Comparison of ENCODE assay signal across 10 cellular contexts in the genomic region with DNA sequence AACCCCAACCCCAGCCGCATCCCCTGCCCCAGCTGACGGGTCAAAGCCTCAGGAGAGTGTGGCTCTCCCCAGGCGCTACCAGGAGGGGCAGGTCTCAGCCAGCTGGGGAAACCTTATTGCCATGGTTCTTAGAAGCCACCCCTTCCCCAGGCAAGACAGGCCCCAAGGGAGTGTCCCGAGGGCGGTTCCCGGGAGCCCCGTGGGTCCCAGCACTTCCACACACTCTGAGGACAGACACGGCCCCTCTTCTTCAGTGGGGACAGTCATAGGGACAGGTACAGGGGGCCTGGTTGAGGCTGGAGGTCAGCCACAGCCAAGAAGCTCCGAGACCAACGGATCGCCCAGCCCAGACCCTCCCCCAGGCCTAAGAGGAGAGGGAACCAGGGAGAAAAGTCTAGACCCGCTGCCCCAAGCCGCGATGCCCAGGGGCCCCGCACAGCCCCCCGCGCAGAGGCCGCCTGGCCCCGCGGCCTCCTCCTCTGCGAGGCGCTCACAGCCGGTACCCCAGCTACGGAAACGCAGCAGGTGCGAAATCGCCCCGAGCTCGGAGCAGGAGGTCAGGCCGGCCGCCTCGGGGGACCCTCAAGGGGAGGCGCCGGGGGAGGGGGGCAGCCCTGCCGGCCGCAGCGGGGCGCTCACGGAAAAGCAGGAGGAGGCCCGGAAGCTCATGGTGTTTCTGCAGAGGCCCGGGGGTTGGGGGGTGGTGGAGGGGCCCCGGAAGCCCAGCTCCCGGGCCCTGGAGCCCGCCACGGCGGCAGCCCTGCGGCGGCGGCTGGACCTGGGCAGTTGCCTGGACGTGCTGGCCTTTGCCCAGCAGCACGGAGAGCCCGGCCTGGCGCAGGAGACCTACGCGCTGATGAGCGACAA. TPM values are rescaled to one million over a fixed set of nuclear protein-coding genes. Genes with fewer than 3 reads are reported as not detected.
DNase-seq lines count a peak whose midpoint lies in the region; ATAC-seq, FAIRE-seq and TF ChIP-seq lines count a peak whose summit lies in the region.
"Had no signal": no experiment of that assay in that cellular context is flagged by ENCODE, and none has a peak within 500 bp of the region (broad histone marks: within the 10 kb centered on the region; RNA-seq: fewer than 3 reads in every experiment).

No MANE protein-coding gene starts in this region.

- FAIRE-seq in HepG2 (lab: Jason Lieb, UNC) (no peak), RCC 7860 (lab: Jason Lieb, UNC) (no peak)

- H2AFZ ChIP-seq in HepG2 (ENCODE audit: low read length) = no peak overlapping the region

- POLR2A ChIA-PET in HepG2 (lab: Yijun Ruan, JAX) = interaction anchor here (0.6 to 4.2 kb wide), 5 partner anchors 9 to 656 kb away, joined by 3 to 34 read pairs (median 8); a partner anchor contains a TSS

- H3K36me3 ChIP-seq in HepG2 (replicated peaks in 1 of 2; ENCODE audit: control insufficient read depth in 1 of 2, insufficient read depth in 2 of 2, low read length in 2 of 2) (no peaks in the 10 kb centered on the region), upper lobe of left lung (no peaks in the 10 kb centered on the region)

- 88% methylated on average over 24 of the region's 56 CpGs for WGBS in HepG2 (ENCODE audit: low lambda C conversion rate)
- WGBS in upper lobe of left lung, 2 donors = 0% methylated on average over 4 of the region's 56 CpGs; no CpG with 5 or more reads in 1 of the 2 donors

- in situ Hi-C loops in HepG2 (cut with HindIII; ENCODE audit: extremely low pct_ligation_motif_present, low pct_unique_long_range_greater_than_20kb) = no loop called here

- TF ChIP-seq CTCF in HepG2 (CRISPR knock-in tag; IDR thresholded peaks at IDR 0.05) (no peak), upper lobe of left lung (IDR thresholded peaks at IDR 0.05) (peak in 2 of 6 experiments; percentile 6 to 12)

- intact Hi-C loops in activated T-helper 1 cell treated with anti-CD3 and anti-CD28 coated beads, Interleukin-12 subunit alpha, Interleukin-12 subunit beta, Interleukin-2, Interleukin-4 antibody, amounts not matched to agents 30 ng/mL and 10 ng/mL and 1 ng/mL, durations not matched to agents 14 hours and 24 hours and 36 hours (cut with micrococcal nuclease) = loop anchor here (1.0 kb wide), 2 partner anchors 9 to 14 kb away; a partner anchor contains a TSS
- intact Hi-C loops in HepG2 (cut with micrococcal nuclease; ENCODE audit: unreplicated experiment) = no loop called here

- H3K4me2 ChIP-seq in HepG2 (ENCODE audit: low read depth, low read length) = no peak overlapping the region

- no TSS peak for BruUV-seq in HepG2 (replicated peaks; lab: Mats Ljungman, UMichigan)

- peaks cover 3 to 30% of the 10 kb centered on the region in 2 experiments for H3K27me3 ChIP-seq in HepG2 (ENCODE audit: control insufficient read depth in 1 of 2, insufficient read depth in 2 of 2, low read length in 2 of 2)
- peaks cover 0 to 29% (median 9%) of the 10 kb centered on the region in 4 donors for H3K27me3 ChIP-seq in upper lobe of left lung

- peak overlapping the region; percentile 82 for H3K27ac Mint-ChIP-seq in activated T-helper 1 cell treated with anti-CD3 and anti-CD28 coated beads, Interleukin-12 subunit alpha, Interleukin-12 subunit beta, Interleukin-2, Interleukin-4 antibody, amounts not matched to agents 30 ng/mL and 10 ng/mL and 1 ng/mL, durations not matched to agents 14 hours and 24 hours and 36 hours

- peak overlapping the region; percentile 77 for H3K4me3 Mint-ChIP-seq in activated T-helper 1 cell treated with anti-CD3 and anti-CD28 coated beads, Interleukin-12 subunit alpha, Interleukin-12 subunit beta, Interleukin-2, Interleukin-4 antibody, amounts not matched to agents 30 ng/mL and 10 ng/mL and 1 ng/mL, durations not matched to agents 14 hours and 24 hours and 36 hours

- H3K9me3 Mint-ChIP-seq in activated T-helper 1 cell treated with anti-CD3 and anti-CD28 coated beads, Interleukin-12 subunit alpha, Interleukin-12 subunit beta, Interleukin-2, Interleukin-4 antibody, amounts not matched to agents 30 ng/mL and 10 ng/mL and 1 ng/mL, durations not matched to agents 14 hours and 24 hours and 36 hours = no peaks in the 10 kb centered on the region

- DNase-seq in activated T-cell treated with anti-CD3 and anti-CD28 coated beads for 1 hour (ENCODE audit: low read depth) = peak; percentile 52
- DNase-seq in activated T-cell treated with anti-CD3 and anti-CD28 coated beads for 4 hours = no peak
- peak; percentile 51 for DNase-seq in activated T-helper 1 cell treated with anti-CD3 and anti-CD28 coated beads, Interleukin-12 subunit alpha, Interleukin-12 subunit beta, Interleukin-2, Interleukin-4 antibody, amounts not matched to agents 30 ng/mL and 10 ng/mL and 1 ng/mL, durations not matched to agents 14 hours and 24 hours and 36 hours (ENCODE audit: low spot score)
- no peak for DNase-seq in HepG2 (ENCODE audit: low spot score)
- DNase-seq in upper lobe of left lung = peak in 1 of 2 donors; percentile 89
- no peak for DNase-seq in RCC 7860 (ENCODE audit: low spot score)
- no peak for DNase-seq in DMS 273 treated with DMSO at 0.1 percent for 48 hours (lab: John Stamatoyannopoulos, UW)
- DNase-seq: GOT3, NCI-H1048 had no signal

- H3K9me3 ChIP-seq in HepG2 (ENCODE audit: low read length) = no peaks in the 10 kb centered on the region
- no peaks in the 10 kb centered on the region for H3K9me3 ChIP-seq in upper lobe of left lung

- H3K27ac ChIP-seq in HepG2 (ENCODE audit: extremely low read length, insufficient read depth, low read length) (no peak overlapping the region), upper lobe of left lung (peak overlapping the region; percentile 22 to 59 (median 40))

- no peak for TF ChIP-seq RAD21 in HepG2 (CRISPR knock-in tag; IDR thresholded peaks at IDR 0.05)

- no peaks in the 10 kb centered on the region for H4K20me1 ChIP-seq in HepG2 (ENCODE audit: insufficient read depth, low read length)

- no peaks in the 10 kb centered on the region for H3K79me2 ChIP-seq in HepG2 (ENCODE audit: insufficient read depth, low read length)

- TF ChIP-seq EP300 in HepG2 (IDR thresholded peaks at IDR 0.05; ENCODE audit: low read depth in 2 of 2, low read length in 2 of 2) = no peak
- TF ChIP-seq EP300 in HepG2 (CRISPR knock-in tag; IDR thresholded peaks at IDR 0.05; ENCODE audit: borderline replicate concordance) = no peak
- no peak for TF ChIP-seq EP300 in upper lobe of left lung (IDR thresholded peaks at IDR 0.05)

- peaks cover 29% of the 10 kb centered on the region for H3K4me1 Mint-ChIP-seq in activated T-helper 1 cell treated with anti-CD3 and anti-CD28 coated beads, Interleukin-12 subunit alpha, Interleukin-12 subunit beta, Interleukin-2, Interleukin-4 antibody, amounts not matched to agents 30 ng/mL and 10 ng/mL and 1 ng/mL, durations not matched to agents 14 hours and 24 hours and 36 hours (ENCODE audit: low read depth)

- H3K4me3 ChIP-seq in HepG2 (replicated peaks in 1 of 3; ENCODE audit: insufficient read depth in 1 of 3, low read depth in 2 of 3, low read length in 3 of 3) (no peak overlapping the region), upper lobe of left lung (peak overlapping the region in 3 of 4 donors; percentile 27 to 45 (median 41))

- TF ChIP-seq POLR2A in HepG2 (IDR thresholded peaks at IDR 0.05; ENCODE audit: insufficient read depth in 1 of 2, low read depth in 2 of 2, low read length in 2 of 2) = no peak
- TF ChIP-seq POLR2A in upper lobe of left lung (IDR thresholded peaks at IDR 0.05) = no peak

- H3K4me1 ChIP-seq in HepG2 (ENCODE audit: insufficient read depth, low read length) = peaks cover 24% of the 10 kb centered on the region
- peaks cover 22 to 50% (median 35%) of the 10 kb centered on the region in 4 donors for H3K4me1 ChIP-seq in upper lobe of left lung

- no peaks in the 10 kb centered on the region for H3K27me3 Mint-ChIP-seq in activated T-helper 1 cell treated with anti-CD3 and anti-CD28 coated beads, Interleukin-12 subunit alpha, Interleukin-12 subunit beta, Interleukin-2, Interleukin-4 antibody, amounts not matched to agents 30 ng/mL and 10 ng/mL and 1 ng/mL, durations not matched to agents 14 hours and 24 hours and 36 hours (ENCODE audit: insufficient read depth)

- no peaks in the 10 kb centered on the region for H3K36me3 Mint-ChIP-seq in activated T-helper 1 cell treated with anti-CD3 and anti-CD28 coated beads, Interleukin-12 subunit alpha, Interleukin-12 subunit beta, Interleukin-2, Interleukin-4 antibody, amounts not matched to agents 30 ng/mL and 10 ng/mL and 1 ng/mL, durations not matched to agents 14 hours and 24 hours and 36 hours (ENCODE audit: low read depth)

- CTCF ChIA-PET in HepG2 (lab: Yijun Ruan, JAX; ENCODE audit: low intra/inter-chr PET ratio, low total read pairs) = no interaction called here

- ATAC-seq in HepG2 (no peak), upper lobe of left lung (ENCODE audit: low FRiP score in 2 of 2) (no peak), HG02642 (IDR thresholded peaks at IDR 0.05; ENCODE audit: poor library complexity, unreplicated experiment) (no peak)

- H3K9ac ChIP-seq in HepG2 (ENCODE audit: insufficient read depth, low read depth, low read length) = no peak overlapping the region

RNA-seq across cellular contexts. Expression of a gene that starts 2.6 kb away (rescaled TPM):
- 5.5 TPM in 2 replicates for total RNA-seq in activated T-helper 1 cell treated with anti-CD3 and anti-CD28 coated beads, Interleukin-12 subunit alpha, Interleukin-12 subunit beta, Interleukin-2, Interleukin-4 antibody, amounts not matched to agents 30 ng/mL and 10 ng/mL and 1 ng/mL, durations not matched to agents 14 hours and 24 hours and 36 hours
- total RNA-seq in HepG2 (2016; rRNA removed; fragmentation: Illumina TruSeq; extraction: Trizol) (not detected in 2 replicates), upper lobe of left lung (1 to 10 TPM in 2 of 6 donors, under 1 TPM in 2, not detected in 2; 0.39 to 1.5 (median 0.81) TPM)
- total RNA-seq in HepG2 (2016; cell fraction: cytosol; rRNA removed; fragmentation: Illumina TruSeq; extraction: Trizol; ENCODE audit: low read depth) = not detected in 2 replicates
- not detected in 2 replicates for total RNA-seq in HepG2 (2016; cell fraction: insoluble cytoplasmic fraction; rRNA removed; fragmentation: Illumina TruSeq; extraction: Trizol)
- total RNA-seq in HepG2 (2016; cell fraction: membrane; rRNA removed; fragmentation: Illumina TruSeq; extraction: Trizol) = not detected in 2 replicates
- total RNA-seq in HepG2 (2016; cell fraction: nucleus; rRNA removed; fragmentation: Illumina TruSeq; extraction: Trizol) = not detected in 2 replicates
- 0.11 and 0.17 TPM in 2 replicates for polyA plus RNA-seq in HepG2 (2011; rRNA removed)
- 0.09 TPM in 2 replicates for polyA plus RNA-seq in HepG2 (2011; cell fraction: cytosol; rRNA removed)
- polyA plus RNA-seq in HepG2 (2011; cell fraction: nucleus; rRNA removed) = 0.68 and 0.81 TPM in 2 replicates
- polyA plus RNA-seq in HepG2 (2012) = 0.12 and 0.47 TPM in 2 replicates
- 0.03 TPM in 1 of 2 replicates, not detected in the other for polyA plus RNA-seq in HepG2 (2016; cell fraction: cytosol; fragmentation: Illumina TruSeq; extraction: Trizol; ENCODE audit: low read depth)
- polyA plus RNA-seq in HepG2 (2016; cell fraction: insoluble cytoplasmic fraction; fragmentation: Illumina TruSeq; extraction: Trizol; ENCODE audit: low read depth) = not detected in 2 replicates
- polyA plus RNA-seq in HepG2 (2016; cell fraction: membrane; fragmentation: Illumina TruSeq; extraction: Trizol; ENCODE audit: low read depth) = not detected in 2 replicates
- 0.09 TPM in 1 of 2 replicates, not detected in the other for polyA plus RNA-seq in HepG2 (2016; cell fraction: nucleus; fragmentation: Illumina TruSeq; extraction: Trizol; ENCODE audit: insufficient read depth, low read depth)
- polyA minus RNA-seq in HepG2 (2011; rRNA and poly(A)+ RNA removed; ENCODE audit: low replicate concordance) = 0.24 and 1.1 TPM in 2 replicates
- 0.26 and 0.49 TPM in 2 replicates for polyA minus RNA-seq in HepG2 (2011; cell fraction: cytosol; rRNA and poly(A)+ RNA removed)
- 0.13 and 0.50 TPM in 2 replicates for polyA minus RNA-seq in HepG2 (2011; cell fraction: nucleus; rRNA and poly(A)+ RNA removed)

RNA-seq across cellular contexts. Expression of a gene that starts 14.4 kb away (rescaled TPM):
- 0.83 TPM in 1 of 2 replicates, not detected in the other for total RNA-seq in activated T-helper 1 cell treated with anti-CD3 and anti-CD28 coated beads, Interleukin-12 subunit alpha, Interleukin-12 subunit beta, Interleukin-2, Interleukin-4 antibody, amounts not matched to agents 30 ng/mL and 10 ng/mL and 1 ng/mL, durations not matched to agents 14 hours and 24 hours and 36 hours
- not detected in 2 replicates for total RNA-seq in HepG2 (2016; rRNA removed; fragmentation: Illumina TruSeq; extraction: Trizol)
- not detected in 2 replicates for total RNA-seq in HepG2 (2016; cell fraction: cytosol; rRNA removed; fragmentation: Illumina TruSeq; extraction: Trizol; ENCODE audit: low read depth)
- not detected in 2 replicates for total RNA-seq in HepG2 (2016; cell fraction: insoluble cytoplasmic fraction; rRNA removed; fragmentation: Illumina TruSeq; extraction: Trizol)
- not detected in 2 replicates for total RNA-seq in HepG2 (2016; cell fraction: membrane; rRNA removed; fragmentation: Illumina TruSeq; extraction: Trizol)
- not detected in 2 replicates for total RNA-seq in HepG2 (2016; cell fraction: nucleus; rRNA removed; fragmentation: Illumina TruSeq; extraction: Trizol)
- polyA plus RNA-seq in HepG2 (2011; rRNA removed) = 0.29 TPM in 1 of 2 replicates, not detected in the other
- polyA plus RNA-seq in HepG2 (2011; cell fraction: cytosol; rRNA removed) = 0.27 TPM in 1 of 2 replicates, not detected in the other
- not detected in 2 replicates for polyA plus RNA-seq in HepG2 (2011; cell fraction: nucleus; rRNA removed)
- polyA plus RNA-seq in HepG2 (2012) = not detected in 2 replicates
- polyA plus RNA-seq in HepG2 (2016; cell fraction: cytosol; fragmentation: Illumina TruSeq; extraction: Trizol; ENCODE audit: low read depth) = not detected in 2 replicates
- polyA plus RNA-seq in HepG2 (2016; cell fraction: insoluble cytoplasmic fraction; fragmentation: Illumina TruSeq; extraction: Trizol; ENCODE audit: low read depth) = not detected in 2 replicates
- not detected in 2 replicates for polyA plus RNA-seq in HepG2 (2016; cell fraction: membrane; fragmentation: Illumina TruSeq; extraction: Trizol; ENCODE audit: low read depth)
- polyA plus RNA-seq in HepG2 (2016; cell fraction: nucleus; fragmentation: Illumina TruSeq; extraction: Trizol; ENCODE audit: insufficient read depth, low read depth) = not detected in 2 replicates
- not detected in 2 replicates for polyA minus RNA-seq in HepG2 (2011; rRNA and poly(A)+ RNA removed; ENCODE audit: low replicate concordance)
- not detected in 2 replicates for polyA minus RNA-seq in HepG2 (2011; cell fraction: cytosol; rRNA and poly(A)+ RNA removed)
- polyA minus RNA-seq in HepG2 (2011; cell fraction: nucleus; rRNA and poly(A)+ RNA removed) = not detected in 2 replicates
- 1 to 10 TPM in 1 of 6 donors, not detected in 5; 3.4 TPM for total RNA-seq in upper lobe of left lung

RNA-seq across cellular contexts. Expression of a gene that starts 18.5 kb away (rescaled TPM):
- total RNA-seq in activated T-helper 1 cell treated with anti-CD3 and anti-CD28 coated beads, Interleukin-12 subunit alpha, Interleukin-12 subunit beta, Interleukin-2, Interleukin-4 antibody, amounts not matched to agents 30 ng/mL and 10 ng/mL and 1 ng/mL, durations not matched to agents 14 hours and 24 hours and 36 hours = 57.2 and 59.9 TPM in 2 replicates
- total RNA-seq in HepG2 (2016; rRNA removed; fragmentation: Illumina TruSeq; extraction: Trizol) (2.3 and 3.9 TPM in 2 replicates), upper lobe of left lung (100 to 1,000 TPM; 162 to 346 (median 248) TPM)
- 1.0 and 1.1 TPM in 2 replicates for total RNA-seq in HepG2 (2016; cell fraction: cytosol; rRNA removed; fragmentation: Illumina TruSeq; extraction: Trizol; ENCODE audit: low read depth)
- 2.2 and 3.5 TPM in 2 replicates for total RNA-seq in HepG2 (2016; cell fraction: insoluble cytoplasmic fraction; rRNA removed; fragmentation: Illumina TruSeq; extraction: Trizol)
- 1.8 TPM in 2 replicates for total RNA-seq in HepG2 (2016; cell fraction: membrane; rRNA removed; fragmentation: Illumina TruSeq; extraction: Trizol)
- total RNA-seq in HepG2 (2016; cell fraction: nucleus; rRNA removed; fragmentation: Illumina TruSeq; extraction: Trizol) = 1.9 and 3.1 TPM in 2 replicates
- 4.3 and 7.5 TPM in 2 replicates for polyA plus RNA-seq in HepG2 (2011; rRNA removed)
- polyA plus RNA-seq in HepG2 (2011; cell fraction: cytosol; rRNA removed) = 4.9 and 6.1 TPM in 2 replicates
- 37.1 and 45.0 TPM in 2 replicates for polyA plus RNA-seq in HepG2 (2011; cell fraction: nucleus; rRNA removed)
- polyA plus RNA-seq in HepG2 (2012) = 3.0 and 4.0 TPM in 2 replicates
- 1.3 and 1.4 TPM in 2 replicates for polyA plus RNA-seq in HepG2 (2016; cell fraction: cytosol; fragmentation: Illumina TruSeq; extraction: Trizol; ENCODE audit: low read depth)
- 2.9 and 3.2 TPM in 2 replicates for polyA plus RNA-seq in HepG2 (2016; cell fraction: insoluble cytoplasmic fraction; fragmentation: Illumina TruSeq; extraction: Trizol; ENCODE audit: low read depth)
- polyA plus RNA-seq in HepG2 (2016; cell fraction: membrane; fragmentation: Illumina TruSeq; extraction: Trizol; ENCODE audit: low read depth) = 0.84 and 0.96 TPM in 2 replicates
- 3.0 and 4.9 TPM in 2 replicates for polyA plus RNA-seq in HepG2 (2016; cell fraction: nucleus; fragmentation: Illumina TruSeq; extraction: Trizol; ENCODE audit: insufficient read depth, low read depth)
- 1.9 and 3.4 TPM in 2 replicates for polyA minus RNA-seq in HepG2 (2011; rRNA and poly(A)+ RNA removed; ENCODE audit: low replicate concordance)
- polyA minus RNA-seq in HepG2 (2011; cell fraction: cytosol; rRNA and poly(A)+ RNA removed) = 2.0 and 2.6 TPM in 2 replicates
- 3.6 and 4.0 TPM in 2 replicates for polyA minus RNA-seq in HepG2 (2011; cell fraction: nucleus; rRNA and poly(A)+ RNA removed)

RNA-seq across cellular contexts. Expression of a gene that starts 22.9 kb away (rescaled TPM):
- 8.7 and 14.8 TPM in 2 replicates for total RNA-seq in activated T-helper 1 cell treated with anti-CD3 and anti-CD28 coated beads, Interleukin-12 subunit alpha, Interleukin-12 subunit beta, Interleukin-2, Interleukin-4 antibody, amounts not matched to agents 30 ng/mL and 10 ng/mL and 1 ng/mL, durations not matched to agents 14 hours and 24 hours and 36 hours
- total RNA-seq in HepG2 (2016; rRNA removed; fragmentation: Illumina TruSeq; extraction: Trizol) (2.1 and 3.7 TPM in 2 replicates), upper lobe of left lung (10 to 100 TPM in 2 of 6 donors, 1 to 10 TPM in 3, not detected in 1; 1.7 to 14.0 (median 9.2) TPM)
- total RNA-seq in HepG2 (2016; cell fraction: cytosol; rRNA removed; fragmentation: Illumina TruSeq; extraction: Trizol; ENCODE audit: low read depth) = 2.3 and 3.6 TPM in 2 replicates
- total RNA-seq in HepG2 (2016; cell fraction: insoluble cytoplasmic fraction; rRNA removed; fragmentation: Illumina TruSeq; extraction: Trizol) = 1.5 and 1.8 TPM in 2 replicates
- total RNA-seq in HepG2 (2016; cell fraction: membrane; rRNA removed; fragmentation: Illumina TruSeq; extraction: Trizol) = 2.2 and 2.9 TPM in 2 replicates
- not detected in 2 replicates for total RNA-seq in HepG2 (2016; cell fraction: nucleus; rRNA removed; fragmentation: Illumina TruSeq; extraction: Trizol)
- polyA plus RNA-seq in HepG2 (2011; rRNA removed) = 0.32 and 0.85 TPM in 2 replicates
- 1.9 and 4.5 TPM in 2 replicates for polyA plus RNA-seq in HepG2 (2011; cell fraction: cytosol; rRNA removed)
- 2.8 TPM in 2 replicates for polyA plus RNA-seq in HepG2 (2011; cell fraction: nucleus; rRNA removed)
- 1.1 TPM in 1 of 2 replicates, not detected in the other for polyA plus RNA-seq in HepG2 (2012)
- 4.0 and 4.2 TPM in 2 replicates for polyA plus RNA-seq in HepG2 (2016; cell fraction: cytosol; fragmentation: Illumina TruSeq; extraction: Trizol; ENCODE audit: low read depth)
- 1.6 and 2.3 TPM in 2 replicates for polyA plus RNA-seq in HepG2 (2016; cell fraction: insoluble cytoplasmic fraction; fragmentation: Illumina TruSeq; extraction: Trizol; ENCODE audit: low read depth)
- 2.3 and 2.8 TPM in 2 replicates for polyA plus RNA-seq in HepG2 (2016; cell fraction: membrane; fragmentation: Illumina TruSeq; extraction: Trizol; ENCODE audit: low read depth)
- 2.8 and 3.5 TPM in 2 replicates for polyA plus RNA-seq in HepG2 (2016; cell fraction: nucleus; fragmentation: Illumina TruSeq; extraction: Trizol; ENCODE audit: insufficient read depth, low read depth)
- 0.40 and 2.2 TPM in 2 replicates for polyA minus RNA-seq in HepG2 (2011; rRNA and poly(A)+ RNA removed; ENCODE audit: low replicate concordance)
- polyA minus RNA-seq in HepG2 (2011; cell fraction: cytosol; rRNA and poly(A)+ RNA removed) = 0.97 and 1.8 TPM in 2 replicates
- polyA minus RNA-seq in HepG2 (2011; cell fraction: nucleus; rRNA and poly(A)+ RNA removed) = 1.4 TPM in 1 of 2 replicates, not detected in the other

RNA-seq across cellular contexts. Expression of a gene that starts 29.9 kb away (rescaled TPM):
- total RNA-seq in activated T-helper 1 cell treated with anti-CD3 and anti-CD28 coated beads, Interleukin-12 subunit alpha, Interleukin-12 subunit beta, Interleukin-2, Interleukin-4 antibody, amounts not matched to agents 30 ng/mL and 10 ng/mL and 1 ng/mL, durations not matched to agents 14 hours and 24 hours and 36 hours = 65.6 and 68.2 TPM in 2 replicates
- total RNA-seq in HepG2 (2016; rRNA removed; fragmentation: Illumina TruSeq; extraction: Trizol) (2.3 and 9.2 TPM in 2 replicates), upper lobe of left lung (10 to 100 TPM in 5 of 6 donors, 1 to 10 TPM in 1; 7.3 to 54.5 (median 19.4) TPM)
- total RNA-seq in HepG2 (2016; cell fraction: cytosol; rRNA removed; fragmentation: Illumina TruSeq; extraction: Trizol; ENCODE audit: low read depth) = 0.91 and 1.5 TPM in 2 replicates
- total RNA-seq in HepG2 (2016; cell fraction: insoluble cytoplasmic fraction; rRNA removed; fragmentation: Illumina TruSeq; extraction: Trizol) = 1.4 and 10.1 TPM in 2 replicates
- total RNA-seq in HepG2 (2016; cell fraction: membrane; rRNA removed; fragmentation: Illumina TruSeq; extraction: Trizol) = 1.9 and 2.4 TPM in 2 replicates
- 11.6 and 16.2 TPM in 2 replicates for total RNA-seq in HepG2 (2016; cell fraction: nucleus; rRNA removed; fragmentation: Illumina TruSeq; extraction: Trizol)
- polyA plus RNA-seq in HepG2 (2011; rRNA removed) = 19.5 and 26.5 TPM in 2 replicates
- 4.5 and 5.2 TPM in 2 replicates for polyA plus RNA-seq in HepG2 (2011; cell fraction: cytosol; rRNA removed)
- polyA plus RNA-seq in HepG2 (2011; cell fraction: nucleus; rRNA removed) = 177 and 200 TPM in 2 replicates
- polyA plus RNA-seq in HepG2 (2012) = 15.0 and 23.3 TPM in 2 replicates
- polyA plus RNA-seq in HepG2 (2016; cell fraction: cytosol; fragmentation: Illumina TruSeq; extraction: Trizol; ENCODE audit: low read depth) = 0.49 and 0.80 TPM in 2 replicates
- polyA plus RNA-seq in HepG2 (2016; cell fraction: insoluble cytoplasmic fraction; fragmentation: Illumina TruSeq; extraction: Trizol; ENCODE audit: low read depth) = 2.0 and 2.6 TPM in 2 replicates
- 1.7 and 2.0 TPM in 2 replicates for polyA plus RNA-seq in HepG2 (2016; cell fraction: membrane; fragmentation: Illumina TruSeq; extraction: Trizol; ENCODE audit: low read depth)
- polyA plus RNA-seq in HepG2 (2016; cell fraction: nucleus; fragmentation: Illumina TruSeq; extraction: Trizol; ENCODE audit: insufficient read depth, low read depth) = 62.6 and 63.1 TPM in 2 replicates
- 7.0 and 8.4 TPM in 2 replicates for polyA minus RNA-seq in HepG2 (2011; rRNA and poly(A)+ RNA removed; ENCODE audit: low replicate concordance)
- polyA minus RNA-seq in HepG2 (2011; cell fraction: cytosol; rRNA and poly(A)+ RNA removed) = 0.79 and 1.7 TPM in 2 replicates
- polyA minus RNA-seq in HepG2 (2011; cell fraction: nucleus; rRNA and poly(A)+ RNA removed) = 21.3 and 22.5 TPM in 2 replicates

Comparison
In these comparisons a context has a peak if more than half of its experiments do, and no peak if none do; other contexts are left out.
1. DNase-seq: peak in activated T-cell treated with anti-CD3 and anti-CD28 coated beads for 1 hour (single experiment) and activated T-helper 1 cell treated with anti-CD3 and anti-CD28 coated beads, Interleukin-12 subunit alpha, Interleukin-12 subunit beta, Interleukin-2, Interleukin-4 antibody, amounts not matched to agents 30 ng/mL and 10 ng/mL and 1 ng/mL, durations not matched to agents 14 hours and 24 hours and 36 hours (single experiment); none in activated T-cell treated with anti-CD3 and anti-CD28 coated beads for 4 hours (single experiment), HepG2 (single experiment), RCC 7860 (single experiment) and DMS 273 treated with DMSO at 0.1 percent for 48 hours (single experiment).
2. H3K4me3 ChIP-seq: peak in upper lobe of left lung (3 of 4); none in HepG2 (0 of 3).
3. RNA of a gene that starts 18.5 kb away (total RNA-seq): 162 to 346 TPM in upper lobe of left lung and 57.2 to 59.9 TPM in activated T-helper 1 cell treated with anti-CD3 and anti-CD28 coated beads, Interleukin-12 subunit alpha, Interleukin-12 subunit beta, Interleukin-2, Interleukin-4 antibody, amounts not matched to agents 30 ng/mL and 10 ng/mL and 1 ng/mL, durations not matched to agents 14 hours and 24 hours and 36 hours; 1.0 to 3.9 TPM in HepG2; every median in the first group is over 10 times any median in the second.